19 cellular contexts compared by ENCODE assay signal in genomic region chr11:132142102-132142501, GRCh38.
DNase-seq lines count a peak whose midpoint lies in the region; ATAC-seq and TF ChIP-seq lines count a peak whose summit lies in the region.
"Had no signal": no experiment of that assay in that cellular context is flagged by ENCODE, and none has a peak within 500 bp of the region (broad histone marks: within the 10 kb centered on the region; RNA-seq: fewer than 3 reads in every experiment).

No MANE protein-coding gene starts in this region.

- POLR2A ChIA-PET in PC-3 (lab: Charles Lee; ENCODE audit: unreplicated experiment) = no interaction called here

- H3K27ac ChIP-seq in PC-3 (ENCODE audit: low read length) (no peak overlapping the region), foreskin keratinocyte (no peak overlapping the region)

- no peaks in the 10 kb centered on the region for H3K79me2 ChIP-seq in PC-3 (ENCODE audit: low read length)

- ATAC-seq in PC-3 (peak; percentile 59), foreskin keratinocyte (peak; percentile 99)

- BruUV-seq in PC-3 (replicated peaks; lab: Mats Ljungman, UMichigan) = no TSS peak

- H3K4me3 ChIP-seq in PC-3 (ENCODE audit: low read length) = no peak overlapping the region

- H3F3A ChIP-seq in PC-3 (ENCODE audit: low read length, unreplicated experiment) = no peaks in the 10 kb centered on the region

- no peaks in the 10 kb centered on the region for H4K20me1 ChIP-seq in PC-3 (ENCODE audit: low read length)

- H3K9me3 ChIP-seq in PC-3 (ENCODE audit: low read length) = no peaks in the 10 kb centered on the region

- H3K9ac ChIP-seq in PC-3 (ENCODE audit: low read length) = no peak overlapping the region

- no peaks in the 10 kb centered on the region for H3K9me2 ChIP-seq in PC-3 (replicated peaks; ENCODE audit: low read length)

- H3K4me1 ChIP-seq in PC-3 (ENCODE audit: insufficient read depth, low read length) (no peaks in the 10 kb centered on the region), foreskin keratinocyte (peaks cover 23% of the 10 kb centered on the region)
- H3K4me1 ChIP-seq: BE2C had no signal

- H2AFZ ChIP-seq in PC-3 (ENCODE audit: low read length) = no peak overlapping the region

- DNase-seq in DMS53 (lab: John Stamatoyannopoulos, UW) = peak; percentile 19
- DNase-seq in DMS53 treated with DMSO at 0.1 percent for 48 hours (lab: John Stamatoyannopoulos, UW; ENCODE audit: unreplicated experiment) = no peak
- DNase-seq in NCI-H345 (lab: John Stamatoyannopoulos, UW) = peak; percentile 74
- DNase-seq in NCI-H345 treated with DMSO at 0.1 percent for 48 hours (lab: John Stamatoyannopoulos, UW; ENCODE audit: unreplicated experiment) = no peak
- DNase-seq in PC-3 = peak; percentile 66
- DNase-seq in foreskin keratinocyte = peak; percentile 62 to 85
- DNase-seq in NCI-H2107 (lab: John Stamatoyannopoulos, UW) = no peak
- DNase-seq in KG1 (lab: John Stamatoyannopoulos, UW) = no peak
- DNase-seq: 8988T; ACHN; BE2C; CD8-positive, alpha-beta memory T cell; DMS 273 treated with DMSO at 0.1 percent for 48 hours; GF-D8; Karpas-422; NCI-H1694 treated with DMSO at 0.1 percent for 48 hours; NCI-H524; RPMI8226; T-helper 1 cell had no signal

- TF ChIP-seq CTCF in PC-3 (conservative IDR thresholded peaks at IDR 0.05; ENCODE audit: low read depth, low read length) (no peak), foreskin keratinocyte (conservative IDR thresholded peaks at IDR 0.05) (no peak)

- CTCF ChIA-PET in PC-3 (lab: Charles Lee) = no interaction called here

- no peaks in the 10 kb centered on the region for H3K36me3 ChIP-seq in PC-3 (ENCODE audit: low read depth, low read length)
- H3K36me3 ChIP-seq: BE2C had no signal

- H3K4me2 ChIP-seq in PC-3 (ENCODE audit: low read length) = peak overlapping the region; percentile 4; the same call in 1 of the 2 replicates

- intact Hi-C loops in PC-3 (cut with micrococcal nuclease) = no loop called here

- no peaks in the 10 kb centered on the region for H3K27me3 ChIP-seq in PC-3 (ENCODE audit: low read length)
- no peaks in the 10 kb centered on the region for H3K27me3 ChIP-seq in foreskin keratinocyte
- H3K27me3 ChIP-seq: BE2C had no signal

Comparison
In these comparisons a context has a peak if more than half of its experiments do, and no peak if none do; other contexts are left out.
1. DNase-seq: peak in DMS53 (single experiment), NCI-H345 (single experiment), PC-3 (single experiment) and foreskin keratinocyte (2 of 2); none in DMS53 treated with DMSO at 0.1 percent for 48 hours (single experiment), NCI-H345 treated with DMSO at 0.1 percent for 48 hours (single experiment), NCI-H2107 (single experiment) and KG1 (single experiment).